In genomic region chr19:16148443-16149045, GRCh38 we compare ENCODE assay signal across 23 cellular contexts. TPM values are rescaled to one million over a fixed set of nuclear protein-coding genes. Genes with fewer than 3 reads are reported as not detected.
DNase-seq lines count a peak whose midpoint lies in the region; ATAC-seq and TF ChIP-seq lines count a peak whose summit lies in the region.
"Had no signal": no experiment of that assay in that cellular context is flagged by ENCODE, and none has a peak within 500 bp of the region (broad histone marks: within the 10 kb centered on the region; RNA-seq: fewer than 3 reads in every experiment).

No MANE protein-coding gene starts in this region.

- peaks cover 31% of the 10 kb centered on the region for H3K4me1 Mint-ChIP-seq in activated T-helper 1 cell treated with anti-CD3 and anti-CD28 coated beads, Interleukin-12 subunit alpha, Interleukin-12 subunit beta, Interleukin-2, Interleukin-4 antibody, amounts not matched to agents 30 ng/mL and 10 ng/mL and 1 ng/mL, durations not matched to agents 14 hours and 24 hours and 36 hours (ENCODE audit: low read depth)
- H3K4me1 Mint-ChIP-seq in natural killer cell = peaks cover 39 to 48% of the 10 kb centered on the region in 2 donors

- H3K27me3 Mint-ChIP-seq in activated T-helper 1 cell treated with anti-CD3 and anti-CD28 coated beads, Interleukin-12 subunit alpha, Interleukin-12 subunit beta, Interleukin-2, Interleukin-4 antibody, amounts not matched to agents 30 ng/mL and 10 ng/mL and 1 ng/mL, durations not matched to agents 14 hours and 24 hours and 36 hours (ENCODE audit: insufficient read depth) = no peaks in the 10 kb centered on the region
- no peaks in the 10 kb centered on the region for H3K27me3 Mint-ChIP-seq in natural killer cell (ENCODE audit: low read depth in 2 of 2)
- H3K27me3 Mint-ChIP-seq: naive thymus-derived CD4-positive, alpha-beta T cell; progenitor cell of endocrine pancreas had no signal

- peak overlapping the region; percentile 93 for H3K4me2 ChIP-seq in DOHH2 (ENCODE audit: low read length)

- H3K4me3 ChIP-seq in DOHH2 (ENCODE audit: low read length) = peak overlapping the region; percentile 37
- no peak overlapping the region for H3K4me3 ChIP-seq in HL-60 (replicated peaks; ENCODE audit: insufficient read depth, low read length)

- peaks cover 23% of the 10 kb centered on the region for H3K36me3 Mint-ChIP-seq in activated T-helper 1 cell treated with anti-CD3 and anti-CD28 coated beads, Interleukin-12 subunit alpha, Interleukin-12 subunit beta, Interleukin-2, Interleukin-4 antibody, amounts not matched to agents 30 ng/mL and 10 ng/mL and 1 ng/mL, durations not matched to agents 14 hours and 24 hours and 36 hours (ENCODE audit: low read depth)
- no peaks in the 10 kb centered on the region for H3K36me3 Mint-ChIP-seq in natural killer cell

- H3K79me2 ChIP-seq in DOHH2 (ENCODE audit: control insufficient read depth, low read length) = peaks cover 83% of the 10 kb centered on the region

- H3K36me3 ChIP-seq in DOHH2 (ENCODE audit: control insufficient read depth, low read length) = peaks cover 82% of the 10 kb centered on the region
- H3K36me3 ChIP-seq: BE2C had no signal

- peaks cover 3% of the 10 kb centered on the region; the same call in 1 of the 2 replicates for H3K9me3 ChIP-seq in DOHH2 (ENCODE audit: control insufficient read depth, insufficient read depth, low read length)
- H3K9me3 ChIP-seq: BE2C had no signal

- no peaks in the 10 kb centered on the region for H3K9me2 ChIP-seq in DOHH2 (replicated peaks; ENCODE audit: control insufficient read depth, low read length)

- H3K4me3 Mint-ChIP-seq in activated T-helper 1 cell treated with anti-CD3 and anti-CD28 coated beads, Interleukin-12 subunit alpha, Interleukin-12 subunit beta, Interleukin-2, Interleukin-4 antibody, amounts not matched to agents 30 ng/mL and 10 ng/mL and 1 ng/mL, durations not matched to agents 14 hours and 24 hours and 36 hours = peak overlapping the region; percentile 11
- H3K4me3 Mint-ChIP-seq in natural killer cell = peak overlapping the region; percentile 87

- TF ChIP-seq CTCF in DOHH2 (IDR thresholded peaks at IDR 0.05; ENCODE audit: low read depth, low read length, poor library complexity, severe bottlenecking) (no peak), HL-60 (IDR thresholded peaks at IDR 0.05; ENCODE audit: insufficient read depth, low read length) (no peak), natural killer cell (IDR thresholded peaks at IDR 0.05) (no peak)

- peaks cover 19% of the 10 kb centered on the region for H3F3A ChIP-seq in DOHH2 (ENCODE audit: control insufficient read depth, insufficient read depth)

- no peak for ATAC-seq in natural killer cell
- ATAC-seq in HG02938 (IDR thresholded peaks at IDR 0.05; ENCODE audit: unreplicated experiment) = no peak
- no peak for ATAC-seq in Right ventricle myocardium superior (ENCODE audit: poor library complexity)

- no peaks in the 10 kb centered on the region for H3K9me3 Mint-ChIP-seq in activated T-helper 1 cell treated with anti-CD3 and anti-CD28 coated beads, Interleukin-12 subunit alpha, Interleukin-12 subunit beta, Interleukin-2, Interleukin-4 antibody, amounts not matched to agents 30 ng/mL and 10 ng/mL and 1 ng/mL, durations not matched to agents 14 hours and 24 hours and 36 hours
- H3K9me3 Mint-ChIP-seq in natural killer cell = no peaks in the 10 kb centered on the region
- H3K9me3 Mint-ChIP-seq: naive thymus-derived CD4-positive, alpha-beta T cell had no signal

- DNase-seq in HL-60 (ENCODE audit: low read depth in 1 of 2, low spot score in 1 of 2) (peak in 1 of 2 experiments; percentile 55), natural killer cell (no peak), Right ventricle myocardium superior (no peak)
- no peak for DNase-seq in activated T-helper 1 cell treated with anti-CD3 and anti-CD28 coated beads, Interleukin-12 subunit alpha, Interleukin-12 subunit beta, Interleukin-2, Interleukin-4 antibody, amounts not matched to agents 30 ng/mL and 10 ng/mL and 1 ng/mL, durations not matched to agents 14 hours and 24 hours and 36 hours (ENCODE audit: low spot score)
- DNase-seq in stimulated activated CD4-positive, alpha-beta T cell treated with anti-CD3 and anti-CD28 coated beads, Interleukin-1b, Interleukin-23, amount 100 ng/mL, for 48 hours = no peak
- DNase-seq: activated CD4-positive, CD25-positive, alpha-beta regulatory T cell; BE2C; head of caudate nucleus; naive thymus-derived CD4-positive, alpha-beta T cell; NCI-H187; NCI-H345; RPMI8226; stimulated activated CD4-positive, alpha-beta T cell treated with anti-CD3 and anti-CD28 coated beads, Interleukin-4, amount 100 ng/mL, for 24 hours had no signal

- peaks cover 71% of the 10 kb centered on the region for H3K4me1 ChIP-seq in DOHH2 (ENCODE audit: control insufficient read depth, low read length)
- H3K4me1 ChIP-seq: BE2C had no signal

- peak overlapping the region; percentile 87 for H3K27ac Mint-ChIP-seq in activated T-helper 1 cell treated with anti-CD3 and anti-CD28 coated beads, Interleukin-12 subunit alpha, Interleukin-12 subunit beta, Interleukin-2, Interleukin-4 antibody, amounts not matched to agents 30 ng/mL and 10 ng/mL and 1 ng/mL, durations not matched to agents 14 hours and 24 hours and 36 hours
- H3K27ac Mint-ChIP-seq in natural killer cell = peak overlapping the region; percentile 99
- H3K27ac Mint-ChIP-seq: progenitor cell of endocrine pancreas had no signal

- H4K20me1 ChIP-seq in DOHH2 (ENCODE audit: control insufficient read depth, insufficient read depth, low read depth, low read length) = peaks cover 12% of the 10 kb centered on the region

- H3K27ac ChIP-seq in DOHH2 (ENCODE audit: low read depth, low read length) = peak overlapping the region; percentile 93
- peak overlapping the region; percentile 92 for H3K27ac ChIP-seq in HL-60 (replicated peaks)

- H3K27me3 ChIP-seq in DOHH2 (ENCODE audit: control insufficient read depth, low read length) (no peaks in the 10 kb centered on the region), HL-60 (ENCODE audit: insufficient read depth, poor library complexity, severe bottlenecking) (no peaks in the 10 kb centered on the region)
- H3K27me3 ChIP-seq: BE2C had no signal

- intact Hi-C loops in activated T-helper 1 cell treated with anti-CD3 and anti-CD28 coated beads, Interleukin-12 subunit alpha, Interleukin-12 subunit beta, Interleukin-2, Interleukin-4 antibody, amounts not matched to agents 30 ng/mL and 10 ng/mL and 1 ng/mL, durations not matched to agents 14 hours and 24 hours and 36 hours (cut with micrococcal nuclease) = no loop called here
- intact Hi-C loops in natural killer cell (cut with micrococcal nuclease) (loop anchor here (5.0 kb wide), 1 partner anchor 36 kb away; the partner anchor contains the start of gene RAB8A), Right ventricle myocardium superior (cut with DNase I) (no loop called here)

RNA-seq across cellular contexts. Expression of gene HSH2D, which starts 5.1 kb away (rescaled TPM):
- total RNA-seq in activated T-helper 1 cell treated with anti-CD3 and anti-CD28 coated beads, Interleukin-12 subunit alpha, Interleukin-12 subunit beta, Interleukin-2, Interleukin-4 antibody, amounts not matched to agents 30 ng/mL and 10 ng/mL and 1 ng/mL, durations not matched to agents 14 hours and 24 hours and 36 hours = 32.0 and 35.2 TPM in 2 replicates
- 100 to 1,000 TPM; 203 to 319 (median 278) TPM for total RNA-seq in natural killer cell
- 0.32 TPM for total RNA-seq in Right ventricle myocardium superior
- total RNA-seq: astrocyte, cerebellum, lung microvascular endothelial cell had no signal

RNA-seq across cellular contexts. Expression of gene CIB3, which starts 24.8 kb away (rescaled TPM):
- total RNA-seq in activated T-helper 1 cell treated with anti-CD3 and anti-CD28 coated beads, Interleukin-12 subunit alpha, Interleukin-12 subunit beta, Interleukin-2, Interleukin-4 antibody, amounts not matched to agents 30 ng/mL and 10 ng/mL and 1 ng/mL, durations not matched to agents 14 hours and 24 hours and 36 hours = not detected in 2 replicates
- total RNA-seq in natural killer cell = not detected
- not detected for total RNA-seq in Right ventricle myocardium superior
- total RNA-seq: astrocyte; cerebellum; lung microvascular endothelial cell; M059J; naive thymus-derived CD4-positive, alpha-beta T cell; progenitor cell of endocrine pancreas; skeletal muscle tissue; T-helper 1 cell treated with Interleukin-12 subunit alpha and Interleukin-12 subunit beta and Interleukin-4 antibody, amounts not matched to agents 30 ng/mL and 1 ng/mL, for 36 hours; temporal lobe had no signal

RNA-seq across cellular contexts. Expression of gene FAM32A, which starts 36.7 kb away (rescaled TPM):
- 71.6 and 72.8 TPM in 2 replicates for total RNA-seq in activated T-helper 1 cell treated with anti-CD3 and anti-CD28 coated beads, Interleukin-12 subunit alpha, Interleukin-12 subunit beta, Interleukin-2, Interleukin-4 antibody, amounts not matched to agents 30 ng/mL and 10 ng/mL and 1 ng/mL, durations not matched to agents 14 hours and 24 hours and 36 hours
- total RNA-seq in natural killer cell (10 to 100 TPM; 46.3 to 69.3 (median 63.3) TPM), Right ventricle myocardium superior (33.9 TPM)

RNA-seq across cellular contexts. Expression of gene RAB8A, which starts 36.9 kb away (rescaled TPM):
- total RNA-seq in activated T-helper 1 cell treated with anti-CD3 and anti-CD28 coated beads, Interleukin-12 subunit alpha, Interleukin-12 subunit beta, Interleukin-2, Interleukin-4 antibody, amounts not matched to agents 30 ng/mL and 10 ng/mL and 1 ng/mL, durations not matched to agents 14 hours and 24 hours and 36 hours = 235 and 248 TPM in 2 replicates
- 100 to 1,000 TPM; 137 to 161 (median 149) TPM for total RNA-seq in natural killer cell
- total RNA-seq in Right ventricle myocardium superior = 16.8 TPM

RNA-seq across cellular contexts. Expression of gene AP1M1, which starts 49.2 kb away (rescaled TPM):
- 116 and 117 TPM in 2 replicates for total RNA-seq in activated T-helper 1 cell treated with anti-CD3 and anti-CD28 coated beads, Interleukin-12 subunit alpha, Interleukin-12 subunit beta, Interleukin-2, Interleukin-4 antibody, amounts not matched to agents 30 ng/mL and 10 ng/mL and 1 ng/mL, durations not matched to agents 14 hours and 24 hours and 36 hours
- total RNA-seq in natural killer cell = 100 to 1,000 TPM in 2 of 3 donors, 10 to 100 TPM in 1; 99.0 to 124 (median 100) TPM
- 35.6 TPM for total RNA-seq in Right ventricle myocardium superior

Comparison
In these comparisons a context has a peak if more than half of its experiments do, and no peak if none do; other contexts are left out.
1. RNA of gene HSH2D, which starts 5.1 kb away (total RNA-seq): 203 to 319 TPM in natural killer cell and 32.0 to 35.2 TPM in activated T-helper 1 cell treated with anti-CD3 and anti-CD28 coated beads, Interleukin-12 subunit alpha, Interleukin-12 subunit beta, Interleukin-2, Interleukin-4 antibody, amounts not matched to agents 30 ng/mL and 10 ng/mL and 1 ng/mL, durations not matched to agents 14 hours and 24 hours and 36 hours; 0.32 TPM in Right ventricle myocardium superior (single experiment); every median in the first group is over 10 times any median in the second.